Comparison of ENCODE assay signal across 7 cellular contexts in the genomic region with DNA sequence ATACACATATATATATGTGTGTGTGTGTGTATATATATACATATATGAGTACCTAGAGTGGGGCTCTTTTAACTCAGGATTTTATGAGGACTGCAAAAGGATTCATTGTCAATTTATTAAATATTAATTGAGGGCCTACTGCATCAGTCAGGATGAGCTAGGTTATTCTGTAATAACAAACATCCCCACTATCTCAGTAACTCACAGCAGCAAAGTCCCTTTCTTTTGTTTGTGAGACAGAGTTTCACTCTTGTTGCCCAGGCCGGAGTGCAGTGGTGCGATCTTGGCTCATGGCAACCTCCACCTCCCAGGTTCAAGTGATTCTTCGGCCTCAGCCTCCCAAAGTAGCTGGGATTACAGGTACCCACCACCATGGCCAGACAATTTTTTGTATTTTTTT.
"Had no signal": no experiment of that assay in that cellular context is flagged by ENCODE, and none has a peak within 500 bp of the region (broad histone marks: within the 10 kb centered on the region; RNA-seq: fewer than 3 reads in every experiment).

No MANE protein-coding gene starts in this region.

- H3K4me2 ChIP-seq: GM23338 had no signal

- H2AFZ ChIP-seq: GM23338 had no signal

- FAIRE-seq: H1, H54, HTR-8/SVneo had no signal

- DNase-seq: H9, HCEC 1CT, KG1 had no signal

- ATAC-seq: GM23338 had no signal

- H3K4me3 ChIP-seq: GM23338 had no signal
